1 cellular context compared by ENCODE assay signal in genomic region chr17:63573634-63574033, GRCh38.
TF ChIP-seq lines count a peak whose summit lies in the region.

No MANE protein-coding gene starts in this region.

TF ChIP-seq in IMR-90, 13 proteins besides CTCF, POLR2A, EP300 and RAD21 (continued from another document):
- TF ChIP-seq ELK1 (IDR thresholded peaks at IDR 0.05; ENCODE audit: borderline replicate concordance, low read depth, low read length) (no peak), MAZ (IDR thresholded peaks at IDR 0.05; ENCODE audit: borderline replicate concordance, low read depth, low read length) (no peak)
TF ChIP-seq in IMR-90: peak in this region for 1.
